11 cellular contexts compared by ENCODE assay signal in genomic region chr21:45543710-45544448, GRCh38. TPM values are rescaled to one million over a fixed set of nuclear protein-coding genes. Genes with fewer than 3 reads are reported as not detected.
DNase-seq lines count a peak whose midpoint lies in the region; ATAC-seq and TF ChIP-seq lines count a peak whose summit lies in the region.
"Had no signal": no experiment of that assay in that cellular context is flagged by ENCODE, and none has a peak within 500 bp of the region (broad histone marks: within the 10 kb centered on the region; RNA-seq: fewer than 3 reads in every experiment).

No MANE protein-coding gene starts in this region.

- H3K79me2 ChIP-seq in Loucy (ENCODE audit: insufficient read depth, low read length) = peaks cover 32% of the 10 kb centered on the region

- H3K27me3 Mint-ChIP-seq in CD4-positive, alpha-beta memory T cell = no peaks in the 10 kb centered on the region
- no peaks in the 10 kb centered on the region for H3K27me3 Mint-ChIP-seq in central memory CD8-positive, alpha-beta T cell
- H3K27me3 Mint-ChIP-seq in nephron progenitor cell (ENCODE audit: low read depth, poor library complexity) = peaks cover 9% of the 10 kb centered on the region

- CTCF ChIA-PET in CD4-positive, alpha-beta memory T cell (lab: Charles Lee; ENCODE audit: partially characterized antibody) = no interaction called here

- no peaks in the 10 kb centered on the region for H3K36me3 ChIP-seq in CD4-positive, alpha-beta memory T cell (ENCODE audit: insufficient read depth, low read length)
- no peaks in the 10 kb centered on the region for H3K36me3 ChIP-seq in Loucy (ENCODE audit: insufficient read depth, low read length)
- H3K36me3 ChIP-seq: heart right ventricle had no signal

- H3K27ac Mint-ChIP-seq in CD4-positive, alpha-beta memory T cell = peak overlapping the region in 5 of 7 donors; percentile 6 to 38 (median 22)
- H3K27ac Mint-ChIP-seq in central memory CD8-positive, alpha-beta T cell (ENCODE audit: low read depth) = no peak overlapping the region
- no peak overlapping the region for H3K27ac Mint-ChIP-seq in nephron progenitor cell

- ATAC-seq in central memory CD8-positive, alpha-beta T cell (replicated peaks; ENCODE audit: extremely low read depth, poor library complexity, severe bottlenecking) = no peak
- ATAC-seq in HG02981 (IDR thresholded peaks at IDR 0.05; ENCODE audit: unreplicated experiment) (no peak), GM18517 (IDR thresholded peaks at IDR 0.05; ENCODE audit: unreplicated experiment) (no peak)

- no peak overlapping the region for H3K4me3 ChIP-seq in CD4-positive, alpha-beta memory T cell (ENCODE audit: low read length in 2 of 2)
- H3K4me3 ChIP-seq in Loucy (ENCODE audit: low read length, poor library complexity, severe bottlenecking) = peak overlapping the region; percentile 74

- peaks cover 22% of the 10 kb centered on the region for H4K20me1 ChIP-seq in Loucy (ENCODE audit: insufficient read depth, low read length, poor library complexity, severe bottlenecking)

- no peaks in the 10 kb centered on the region for H3K9me3 ChIP-seq in CD4-positive, alpha-beta memory T cell (ENCODE audit: control insufficient read depth in 1 of 2, low read length in 2 of 2)
- H3K9me3 ChIP-seq in Loucy (ENCODE audit: insufficient read depth, low read depth, low read length) = no peaks in the 10 kb centered on the region
- H3K9me3 ChIP-seq: psoas muscle had no signal

- DNase-seq in CD4-positive, alpha-beta memory T cell = peak in 1 of 5 donors; percentile 30
- DNase-seq in central memory CD8-positive, alpha-beta T cell (ENCODE audit: low spot score in 2 of 2) = peak in 1 of 2 donors; percentile 11
- DNase-seq in nephron progenitor cell (no peak), NCI-H510A treated with DMSO at 0.1 percent for 48 hours (lab: John Stamatoyannopoulos, UW) (no peak), AG08396 (ENCODE audit: low spot score) (no peak)
- DNase-seq: NCI-H1694 treated with DMSO at 0.1 percent for 48 hours had no signal

- H3F3A ChIP-seq in Loucy (ENCODE audit: low read depth) = peaks cover 3% of the 10 kb centered on the region; the same call in 1 of the 2 replicates

- H2AFZ ChIP-seq in Loucy (ENCODE audit: low read length) = no peak overlapping the region

- no peaks in the 10 kb centered on the region for H3K9me2 ChIP-seq in Loucy (replicated peaks; ENCODE audit: low read depth, low read length)

- H3K4me1 ChIP-seq in CD4-positive, alpha-beta memory T cell (ENCODE audit: insufficient read depth, low read length) = peaks cover 17% of the 10 kb centered on the region
- H3K4me1 ChIP-seq in Loucy (ENCODE audit: insufficient read depth, low read length, poor library complexity, severe bottlenecking) = peaks cover 26% of the 10 kb centered on the region

- peak overlapping the region; percentile 48 to 74 (median 61) for H3K4me3 Mint-ChIP-seq in CD4-positive, alpha-beta memory T cell
- H3K4me3 Mint-ChIP-seq in central memory CD8-positive, alpha-beta T cell = peak overlapping the region; percentile 59
- peak overlapping the region; percentile 67 for H3K4me3 Mint-ChIP-seq in nephron progenitor cell

- H3K9ac ChIP-seq in Loucy (ENCODE audit: low read depth, low read length, poor library complexity, severe bottlenecking) = peak overlapping the region; percentile 84

- peak overlapping the region; percentile 93 for H3K4me2 ChIP-seq in Loucy (ENCODE audit: low read depth, low read length, poor library complexity, severe bottlenecking)

- peaks cover 4 to 25% (median 8%) of the 10 kb centered on the region in 4 donors for H3K4me1 Mint-ChIP-seq in CD4-positive, alpha-beta memory T cell
- peaks cover 11% of the 10 kb centered on the region for H3K4me1 Mint-ChIP-seq in central memory CD8-positive, alpha-beta T cell
- peaks cover 23% of the 10 kb centered on the region for H3K4me1 Mint-ChIP-seq in nephron progenitor cell

- H3K36me3 Mint-ChIP-seq in CD4-positive, alpha-beta memory T cell = peaks cover 0 to 2% of the 10 kb centered on the region in 2 donors
- H3K36me3 Mint-ChIP-seq in central memory CD8-positive, alpha-beta T cell (ENCODE audit: insufficient read depth) = peaks cover 1% of the 10 kb centered on the region
- no peaks in the 10 kb centered on the region for H3K36me3 Mint-ChIP-seq in nephron progenitor cell (ENCODE audit: low read depth)

- H3K27me3 ChIP-seq in CD4-positive, alpha-beta memory T cell (ENCODE audit: insufficient read depth, low read length) = no peaks in the 10 kb centered on the region
- H3K27me3 ChIP-seq in Loucy (ENCODE audit: insufficient read depth, low read length, poor library complexity, severe bottlenecking) = no peaks in the 10 kb centered on the region
- H3K27me3 ChIP-seq: heart right ventricle had no signal

- no peak for TF ChIP-seq CTCF in Loucy (conservative IDR thresholded peaks at IDR 0.05; ENCODE audit: low read length)
- TF ChIP-seq CTCF in nephron progenitor cell (IDR thresholded peaks at IDR 0.05) = no peak

- POLR2A ChIA-PET in CD4-positive, alpha-beta memory T cell (lab: Charles Lee; ENCODE audit: partially characterized antibody) = interaction anchor here (1.0 to 1.1 kb wide), 2 partner anchors 8 to 11 kb away, joined by 3 to 4 read pairs; no protein-coding TSS in a partner anchor

- H3K9me3 Mint-ChIP-seq in CD4-positive, alpha-beta memory T cell = no peaks in the 10 kb centered on the region
- no peaks in the 10 kb centered on the region for H3K9me3 Mint-ChIP-seq in central memory CD8-positive, alpha-beta T cell
- H3K9me3 Mint-ChIP-seq in nephron progenitor cell = no peaks in the 10 kb centered on the region

- intact Hi-C loops in CD4-positive, alpha-beta memory T cell (cut with micrococcal nuclease) = no loop called here

- no peak overlapping the region for H3K27ac ChIP-seq in CD4-positive, alpha-beta memory T cell (ENCODE audit: low read depth, low read length)
- H3K27ac ChIP-seq: psoas muscle had no signal

RNA-seq across cellular contexts. Expression of gene SLC19A1, which starts 1.6 kb away (rescaled TPM):
- 1 to 10 TPM; 8.0 to 9.8 TPM for total RNA-seq in CD4-positive, alpha-beta memory T cell
- 1 to 10 TPM; 7.4 to 8.5 TPM for polyA plus RNA-seq in CD4-positive, alpha-beta memory T cell

Comparison
In these comparisons a context has a peak if more than half of its experiments do, and no peak if none do; other contexts are left out.
1. H3K27ac Mint-ChIP-seq: peak in CD4-positive, alpha-beta memory T cell (5 of 7); none in central memory CD8-positive, alpha-beta T cell (single experiment) and nephron progenitor cell (single experiment).
2. Peak in every context shown above with its lines, with median percentiles within 50 percentile points of each other: H3K4me3 Mint-ChIP-seq.